12 cellular contexts compared by ENCODE assay signal in genomic region chr16:29641561-29641960, GRCh38. TPM values are rescaled to one million over a fixed set of nuclear protein-coding genes. Genes with fewer than 3 reads are reported as not detected.
DNase-seq lines count a peak whose midpoint lies in the region; ATAC-seq and TF ChIP-seq lines count a peak whose summit lies in the region.
"Had no signal": no experiment of that assay in that cellular context is flagged by ENCODE, and none has a peak within 500 bp of the region (broad histone marks: within the 10 kb centered on the region; RNA-seq: fewer than 3 reads in every experiment).

No MANE protein-coding gene starts in this region.

- CTCF ChIA-PET in activated naive CD4-positive, alpha-beta T cell treated with anti-CD3 and anti-CD28 coated beads, Interleukin-2, amount 10 ng/mL, durations not matched to agents 7 days and 5 days (lab: Charles Lee): interaction anchor here (1.2 to 2.2 kb wide), 3 partner anchors 21 to 68 kb away, joined by 3 to 5 read pairs (median 3); partner anchors contain the start of gene SPN

- H3K4me3 Mint-ChIP-seq in activated naive CD4-positive, alpha-beta T cell treated with anti-CD3 and anti-CD28 coated beads, Interleukin-2, amount 10 ng/mL, durations not matched to agents 7 days and 5 days: peak overlapping the region; percentile 21

- TF ChIP-seq CTCF in fibroblast of villous mesenchyme (IDR thresholded peaks at IDR 0.05; ENCODE audit: insufficient read depth, low read depth, low read length): no peak

- no peak overlapping the region for H3K4me3 ChIP-seq in fibroblast of villous mesenchyme (ENCODE audit: low read depth, low read length)
- H3K4me3 ChIP-seq: body of pancreas, pancreas had no signal

- H3K27me3 Mint-ChIP-seq in activated naive CD4-positive, alpha-beta T cell treated with anti-CD3 and anti-CD28 coated beads, Interleukin-2, amount 10 ng/mL, durations not matched to agents 7 days and 5 days: peaks cover 4% of the 10 kb centered on the region

- peaks cover 3% of the 10 kb centered on the region for H3K9me3 Mint-ChIP-seq in activated naive CD4-positive, alpha-beta T cell treated with anti-CD3 and anti-CD28 coated beads, Interleukin-2, amount 10 ng/mL, durations not matched to agents 7 days and 5 days

- peak overlapping the region; percentile 65 for H3K27ac Mint-ChIP-seq in activated naive CD4-positive, alpha-beta T cell treated with anti-CD3 and anti-CD28 coated beads, Interleukin-2, amount 10 ng/mL, durations not matched to agents 7 days and 5 days

- peaks cover 1% of the 10 kb centered on the region for H3K36me3 Mint-ChIP-seq in activated naive CD4-positive, alpha-beta T cell treated with anti-CD3 and anti-CD28 coated beads, Interleukin-2, amount 10 ng/mL, durations not matched to agents 7 days and 5 days

- ATAC-seq in GM18873 (IDR thresholded peaks at IDR 0.05; ENCODE audit: low FRiP score, unreplicated experiment) (no peak), HG02973 (IDR thresholded peaks at IDR 0.05; ENCODE audit: unreplicated experiment) (no peak)
- ATAC-seq: body of pancreas, pancreas had no signal

- peaks cover 43% of the 10 kb centered on the region for H3K4me1 Mint-ChIP-seq in activated naive CD4-positive, alpha-beta T cell treated with anti-CD3 and anti-CD28 coated beads, Interleukin-2, amount 10 ng/mL, durations not matched to agents 7 days and 5 days

- no peak for DNase-seq in activated naive CD4-positive, alpha-beta T cell treated with anti-CD3 and anti-CD28 coated beads, Interleukin-2, amount 10 ng/mL, durations not matched to agents 7 days and 5 days
- no peak for DNase-seq in activated naive CD4-positive, alpha-beta T cell treated with Interleukin-2 at 50 U/mL for 16 hours
- DNase-seq in OCI-M1 (lab: John Stamatoyannopoulos, UW): peak; percentile 88
- DNase-seq in fibroblast of villous mesenchyme (ENCODE audit: low read depth): peak; percentile 10
- DNase-seq in dermis blood vessel endothelial cell: no peak
- DNase-seq in DMS153 treated with DMSO at 0.1 percent for 48 hours (lab: John Stamatoyannopoulos, UW; ENCODE audit: unreplicated experiment): no peak
- DNase-seq: body of pancreas, Caco-2, NCI-H2107, pancreas had no signal

RNA-seq across cellular contexts. Expression of gene SPN, which starts 21.5 kb away (rescaled TPM):
- total RNA-seq in fibroblast of villous mesenchyme (not detected in 2 replicates), dermis blood vessel endothelial cell (not detected in 2 replicates)
- total RNA-seq: Caco-2 had no signal

RNA-seq across cellular contexts. Expression of gene QPRT, which starts 37.4 kb away (rescaled TPM):
- 95.3 and 123 TPM in 2 replicates for total RNA-seq in fibroblast of villous mesenchyme
- 0.28 and 1.0 TPM in 2 replicates for total RNA-seq in dermis blood vessel endothelial cell

Comparison
In these comparisons a context has a peak if more than half of its experiments do, and no peak if none do; other contexts are left out.
1. DNase-seq: peak in OCI-M1 (single experiment) and fibroblast of villous mesenchyme (single experiment); none in activated naive CD4-positive, alpha-beta T cell treated with anti-CD3 and anti-CD28 coated beads, Interleukin-2, amount 10 ng/mL, durations not matched to agents 7 days and 5 days (single experiment), activated naive CD4-positive, alpha-beta T cell treated with Interleukin-2 at 50 U/mL for 16 hours (single experiment), dermis blood vessel endothelial cell (single experiment) and DMS153 treated with DMSO at 0.1 percent for 48 hours (single experiment).
2. RNA of gene QPRT, which starts 37.4 kb away (total RNA-seq): 95.3 to 123 TPM in fibroblast of villous mesenchyme; 0.28 to 1.0 TPM in dermis blood vessel endothelial cell; every median in the first group is over 10 times any median in the second.